Comparison of ENCODE assay signal across 22 cellular contexts in genomic region chr13:32175943-32176342, GRCh38.
"Had no signal": no experiment of that assay in that cellular context is flagged by ENCODE, and none has a peak within 500 bp of the region (broad histone marks: within the 10 kb centered on the region; RNA-seq: fewer than 3 reads in every experiment).

No MANE protein-coding gene starts in this region.

- H2AFZ ChIP-seq: parathyroid adenoma had no signal

- H3K79me2 ChIP-seq: parathyroid adenoma had no signal

- H3K36me3 ChIP-seq: transverse colon, upper lobe of right lung, uterus had no signal

- DNase-seq: naive B cell; naive thymus-derived CD8-positive, alpha-beta T cell; posterior cingulate gyrus; psoas muscle; stimulated activated CD4-positive, alpha-beta T cell treated with anti-CD3 and anti-CD28 coated beads, Interleukin-15, amount 100 ng/mL, for 24 hours; stimulated activated CD4-positive, alpha-beta T cell treated with anti-CD3 and anti-CD28 coated beads, Interleukin-2, amount 100 ng/mL, for 24 hours; stimulated activated CD4-positive, alpha-beta T cell treated with anti-CD3 and anti-CD28 coated beads, Interleukin-2, amount 100 ng/mL, for 48 hours; stimulated activated CD4-positive, alpha-beta T cell treated with anti-CD3 and anti-CD28 coated beads, Interleukin-4, amount 100 ng/mL, for 24 hours; stimulated activated naive B cell treated with anti-CD40 and anti-IgM and Interleukin-4, amounts not matched to agents 10 μg/mL and 1 μg/mL and 100 μg/mL, for 72 hours; stimulated activated naive CD4-positive, alpha-beta T cell treated with Interleukin-2 at 50 U/mL for 16 hours; stomach; tibial artery; transverse colon; upper lobe of right lung had no signal

- H3K4me3 ChIP-seq: psoas muscle, skin epidermis, stomach, thoracic aorta, tibial artery, transverse colon, upper lobe of right lung, uterus had no signal

- H3K27ac ChIP-seq: neutrophil, parathyroid adenoma, psoas muscle, skin epidermis, stomach, thoracic aorta, tibial artery, transverse colon, upper lobe of right lung, uterus had no signal

- ATAC-seq: naive thymus-derived CD8-positive, alpha-beta T cell; natural killer cell treated with Interleukin-12 subunit alpha and Interleukin-12 subunit beta and Interleukin-15 and Interleukin-18, amount 100 ng/mL, for 72 hours; psoas muscle; sciatic nerve; stimulated activated effector memory CD8-positive, alpha-beta T cell treated with anti-CD3 and anti-CD28 coated beads, Interleukin-12 subunit alpha, Interleukin-12 subunit beta, amount 100 ng/mL, for 72 hours; stimulated activated naive B cell treated with anti-CD40 and anti-IgM and Interleukin-4, amounts not matched to agents 10 μg/mL and 1 μg/mL and 100 μg/mL, for 72 hours; upper lobe of right lung had no signal

- H3K9me3 ChIP-seq: neutrophil, psoas muscle, stomach, thoracic aorta, tibial artery, transverse colon, upper lobe of right lung, uterus had no signal

- H3K27me3 ChIP-seq: neutrophil, stomach, tibial artery, transverse colon, upper lobe of right lung, uterus had no signal

- H3K9ac ChIP-seq: parathyroid adenoma had no signal

- H3K4me1 ChIP-seq: parathyroid adenoma, psoas muscle, tibial artery, transverse colon, upper lobe of right lung, uterus had no signal
